Comparison of ENCODE assay signal across 15 cellular contexts in genomic region chr3:105152987-105153386, GRCh38.
DNase-seq lines count a peak whose midpoint lies in the region; ATAC-seq and TF ChIP-seq lines count a peak whose summit lies in the region.
"Had no signal": no experiment of that assay in that cellular context is flagged by ENCODE, and none has a peak within 500 bp of the region (broad histone marks: within the 10 kb centered on the region; RNA-seq: fewer than 3 reads in every experiment).

No MANE protein-coding gene starts in this region.

- no TSS peak for BruUV-seq in PC-3 (replicated peaks; lab: Mats Ljungman, UMichigan)

- H4K20me1 ChIP-seq in PC-3 (ENCODE audit: low read length), result no peaks in the 10 kb centered on the region
- H4K20me1 ChIP-seq: BLaER1 treated with 17β-estradiol and CSF1 and Interleukin-3, amounts not matched to agents 10 nM and 100 nM had no signal

- H3K4me2 ChIP-seq in PC-3 (ENCODE audit: low read length), result no peak overlapping the region
- H3K4me2 ChIP-seq: A549; BLaER1 treated with 17β-estradiol and CSF1 and Interleukin-3, amounts not matched to agents 10 nM and 100 nM had no signal

- no peaks in the 10 kb centered on the region for H3K79me2 ChIP-seq in PC-3 (ENCODE audit: low read length)

- 0 out of 2 replicates have a peak, but pooled peaks have one; percentile 46 for ATAC-seq in PC-3
- peak; percentile 58 for ATAC-seq in left lobe of liver
- no peak for ATAC-seq in sciatic nerve
- ATAC-seq: A549; CD8-positive, alpha-beta T cell had no signal

- H3K9me2 ChIP-seq in PC-3 (replicated peaks; ENCODE audit: low read length), result no peaks in the 10 kb centered on the region

- intact Hi-C loops in PC-3 (cut with micrococcal nuclease) (no loop called here), sciatic nerve (cut with DNase I) (no loop called here)

- no peak for TF ChIP-seq CTCF in 22Rv1 (IDR thresholded peaks at IDR 0.05)
- no peak for TF ChIP-seq CTCF in PC-3 (conservative IDR thresholded peaks at IDR 0.05; ENCODE audit: low read depth, low read length)

- H3K4me1 ChIP-seq in PC-3 (ENCODE audit: insufficient read depth, low read length), result no peaks in the 10 kb centered on the region
- H3K4me1 ChIP-seq: A549, Caco-2 had no signal

- DNase-seq in PC-3, result no peak
- DNase-seq in left lobe of liver (ENCODE audit: low spot score), result no peak
- DNase-seq in amygdala (lab: John Stamatoyannopoulos, UW), result no peak
- no peak for DNase-seq in sciatic nerve (ENCODE audit: low spot score)
- DNase-seq: AML-193; Caco-2; Calu3; CD4-positive, alpha-beta T cell; CD8-positive, alpha-beta T cell; DMS79 treated with DMSO at 0.1 percent for 48 hours; GF-D8 had no signal

- no peak overlapping the region for H2AFZ ChIP-seq in PC-3 (ENCODE audit: low read length)

- POLR2A ChIA-PET in PC-3 (lab: Charles Lee; ENCODE audit: unreplicated experiment), result no interaction called here

- H3K27ac ChIP-seq in 22Rv1 (peak overlapping the region; percentile 48), PC-3 (ENCODE audit: low read length) (no peak overlapping the region)
- H3K27ac ChIP-seq: A549; BLaER1 treated with 17β-estradiol and CSF1 and Interleukin-3, amounts not matched to agents 10 nM and 100 nM; C4-2B had no signal

- no peaks in the 10 kb centered on the region for H3K36me3 ChIP-seq in PC-3 (ENCODE audit: low read depth, low read length)
- H3K36me3 ChIP-seq: BLaER1 treated with 17β-estradiol and CSF1 and Interleukin-3, amounts not matched to agents 10 nM and 100 nM had no signal

- CTCF ChIA-PET in PC-3 (lab: Charles Lee), result no interaction called here

- no peaks in the 10 kb centered on the region for H3K27me3 ChIP-seq in PC-3 (ENCODE audit: low read length)
- H3K27me3 ChIP-seq: BLaER1 treated with 17β-estradiol and CSF1 and Interleukin-3, amounts not matched to agents 10 nM and 100 nM had no signal

- H3F3A ChIP-seq in PC-3 (ENCODE audit: low read length, unreplicated experiment), result no peaks in the 10 kb centered on the region

- no peaks in the 10 kb centered on the region for H3K9me3 ChIP-seq in PC-3 (ENCODE audit: low read length)
- H3K9me3 ChIP-seq: Caco-2 had no signal

- no peak overlapping the region for H3K9ac ChIP-seq in PC-3 (ENCODE audit: low read length)
- H3K9ac ChIP-seq: BLaER1 treated with 17β-estradiol and CSF1 and Interleukin-3, amounts not matched to agents 10 nM and 100 nM had no signal

- H3K4me3 ChIP-seq in PC-3 (ENCODE audit: low read length), result no peak overlapping the region
- H3K4me3 ChIP-seq: A549; BLaER1 treated with 17β-estradiol and CSF1 and Interleukin-3, amounts not matched to agents 10 nM and 100 nM had no signal
